1 cellular context compared by ENCODE assay signal in genomic region chr5:113989278-113989912, GRCh38.
TF ChIP-seq lines count a peak whose summit lies in the region.

No MANE protein-coding gene starts in this region.

TF ChIP-seq in SK-N-SH, 30 proteins besides CTCF, POLR2A, EP300 and RAD21 (continued from another document):
- TF ChIP-seq MEF2A (IDR thresholded peaks at IDR 0.05; ENCODE audit: borderline replicate concordance, low read depth) (no peak), GABPA (IDR thresholded peaks at IDR 0.05; ENCODE audit: low read depth) (no peak), CHD2 (IDR thresholded peaks at IDR 0.05; ENCODE audit: low read length, partially characterized antibody) (no peak), ZBTB33 (IDR thresholded peaks at IDR 0.05; ENCODE audit: borderline replicate concordance, low read depth) (no peak), USF2 (IDR thresholded peaks at IDR 0.05; ENCODE audit: borderline replicate concordance, low read depth, low read length) (no peak), RXRA (IDR thresholded peaks at IDR 0.05; ENCODE audit: borderline replicate concordance, low read depth) (no peak), NFIC (IDR thresholded peaks at IDR 0.05; ENCODE audit: borderline replicate concordance) (no peak), IRF3 (IDR thresholded peaks at IDR 0.05; ENCODE audit: low read depth, low read length) (no peak)
